Comparison of ENCODE assay signal across 15 cellular contexts in genomic region chr5:33343661-33344327, GRCh38.
DNase-seq lines count a peak whose midpoint lies in the region; ATAC-seq and TF ChIP-seq lines count a peak whose summit lies in the region.
"Had no signal": no experiment of that assay in that cellular context is flagged by ENCODE, and none has a peak within 500 bp of the region (broad histone marks: within the 10 kb centered on the region; RNA-seq: fewer than 3 reads in every experiment).

No MANE protein-coding gene starts in this region.

- no peak overlapping the region for H3K4ac ChIP-seq in mesenchymal stem cell (ENCODE audit: low read depth in 1 of 2, low read length in 2 of 2)

- H3K79me1 ChIP-seq in mesenchymal stem cell (replicated peaks; ENCODE audit: low read length, poor library complexity, severe bottlenecking), result no peaks in the 10 kb centered on the region

- POLR2A ChIA-PET in AG04449 (lab: Yijun Ruan, JAX), result no interaction called here

- H3K4me3 ChIP-seq in AG04449 (ENCODE audit: low read depth, low read length), result no peak overlapping the region
- no peak overlapping the region for H3K4me3 ChIP-seq in mesenchymal stem cell (ENCODE audit: insufficient read depth in 1 of 2, low read depth in 1 of 2, low read length in 2 of 2)
- H3K4me3 ChIP-seq: spleen had no signal

- CTCF ChIA-PET in AG04449 (lab: Yijun Ruan, JAX), result interaction anchor here (0.6 to 2.0 kb wide), 4 partner anchors 23 to 854 kb away, joined by 3 to 4 read pairs (median 3); no protein-coding TSS in a partner anchor

- no peak overlapping the region for H3K23ac ChIP-seq in mesenchymal stem cell (ENCODE audit: low read length in 2 of 2)

- ATAC-seq in GM18873 (IDR thresholded peaks at IDR 0.05; ENCODE audit: low FRiP score, unreplicated experiment) (no peak), GM19351 (IDR thresholded peaks at IDR 0.05; ENCODE audit: unreplicated experiment) (no peak)

- peak; percentile 77 for DNase-seq in AG04449 (ENCODE audit: low read depth, low spot score)
- peak; percentile 86 for DNase-seq in M059J (ENCODE audit: low read depth)
- peak; percentile 18 to 29 for DNase-seq in dermis microvascular lymphatic vessel endothelial cell (ENCODE audit: low read depth in 2 of 2)
- peak; percentile 52 for DNase-seq in mesenchymal stem cell
- DNase-seq in GM10266 (ENCODE audit: extremely low spot score), result no peak
- no peak for DNase-seq in SIG-M5 (lab: John Stamatoyannopoulos, UW)
- DNase-seq: activated T-cell treated with anti-CD3 and anti-CD28 coated beads, Interleukin-2, amount 50 U/mL, for 1 hour; CD4-positive, CD25-positive, alpha-beta regulatory T cell; hypothalamus; NCI-H1930; OCI-M1; spleen had no signal

- no peak overlapping the region for H2BK5ac ChIP-seq in mesenchymal stem cell (ENCODE audit: low read depth, low read length, poor library complexity, severe bottlenecking)

- no peak overlapping the region for H2AFZ ChIP-seq in mesenchymal stem cell (ENCODE audit: low read depth, low read length)

- no peak for TF ChIP-seq CTCF in AG04449 (IDR thresholded peaks at IDR 0.05; ENCODE audit: insufficient read depth, low read length, missing control alignments)
- TF ChIP-seq CTCF in GM10266 (IDR thresholded peaks at IDR 0.05; ENCODE audit: control insufficient read depth, insufficient read depth, low read depth, missing control alignments), result no peak

- H3K14ac ChIP-seq in mesenchymal stem cell (ENCODE audit: low read length in 2 of 2), result no peak overlapping the region

- H3K9me3 ChIP-seq in mesenchymal stem cell (ENCODE audit: control insufficient read depth, low read length), result no peaks in the 10 kb centered on the region

- no peak overlapping the region for H2BK120ac ChIP-seq in mesenchymal stem cell (ENCODE audit: low read depth, low read length)

- H3K4me1 ChIP-seq in mesenchymal stem cell (ENCODE audit: control insufficient read depth, insufficient read depth, low read depth, low read length), result no peaks in the 10 kb centered on the region
- H3K4me1 ChIP-seq: spleen had no signal

- no peak overlapping the region for H2BK12ac ChIP-seq in mesenchymal stem cell (ENCODE audit: low read length in 2 of 2)

- H3K4me2 ChIP-seq in mesenchymal stem cell (ENCODE audit: low read length, poor library complexity, severe bottlenecking), result no peak overlapping the region

- no peak overlapping the region for H4K91ac ChIP-seq in mesenchymal stem cell (ENCODE audit: low read length)

- peak overlapping the region; percentile 29 for H3K27ac ChIP-seq in mesenchymal stem cell (ENCODE audit: low read length, poor library complexity, severe bottlenecking)
- H3K27ac ChIP-seq: spleen, VCaP had no signal

- peak overlapping the region; percentile 83 for H3K9ac ChIP-seq in mesenchymal stem cell (ENCODE audit: low read length)

- no peaks in the 10 kb centered on the region for H3K27me3 ChIP-seq in mesenchymal stem cell (ENCODE audit: control insufficient read depth in 1 of 2, insufficient read depth in 1 of 2, low read length in 2 of 2)
- H3K27me3 ChIP-seq: spleen had no signal

- H3K18ac ChIP-seq in mesenchymal stem cell (ENCODE audit: low read depth in 1 of 2, low read length in 2 of 2), result no peak overlapping the region

- no peak overlapping the region for H4K8ac ChIP-seq in mesenchymal stem cell (ENCODE audit: low read length)

- no peaks in the 10 kb centered on the region for H3K36me3 ChIP-seq in mesenchymal stem cell (ENCODE audit: control insufficient read depth in 1 of 2, insufficient read depth in 2 of 2, low read depth in 1 of 2, low read length in 2 of 2)
- H3K36me3 ChIP-seq: spleen had no signal

- no peak overlapping the region for H2BK15ac ChIP-seq in mesenchymal stem cell (ENCODE audit: low read depth, poor library complexity, severe bottlenecking)

- no peak overlapping the region for H2AK5ac ChIP-seq in mesenchymal stem cell (ENCODE audit: low read length, severe bottlenecking)

- WGBS in mesenchymal stem cell, result 46% methylated on average over 2 of the region's 4 CpGs

Comparison
In these comparisons a context has a peak if more than half of its experiments do, and no peak if none do; other contexts are left out.
1. DNase-seq: peak in AG04449 (single experiment), M059J (single experiment), dermis microvascular lymphatic vessel endothelial cell (2 of 2) and mesenchymal stem cell (single experiment); none in GM10266 (single experiment) and SIG-M5 (single experiment).